23 cellular contexts compared by ENCODE assay signal in the genomic region with DNA sequence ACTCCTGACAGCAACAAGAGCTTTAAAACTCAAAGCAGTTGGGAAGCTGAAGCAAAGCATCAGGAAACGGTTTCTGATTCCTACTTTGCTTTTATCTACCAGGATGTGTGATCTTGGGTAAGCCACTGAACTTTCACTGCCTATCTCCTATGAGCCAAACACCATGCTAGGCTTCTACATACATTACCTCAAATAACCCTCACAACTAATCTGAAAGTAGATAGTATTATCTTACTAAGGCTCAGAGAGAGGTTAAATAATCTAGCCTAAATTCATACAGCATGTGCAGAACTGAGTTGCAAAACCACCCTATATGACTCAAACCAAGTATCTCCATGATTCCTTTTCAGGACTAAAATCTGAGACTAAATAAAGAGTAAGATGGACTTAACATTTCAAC.
A peak's percentile ranks its signal among the peaks of the same experiment; 100 is the strongest.
DNase-seq lines count a peak whose midpoint lies in the region; TF ChIP-seq lines count a peak whose summit lies in the region.
"Had no signal": no experiment of that assay in that cellular context is flagged by ENCODE, and none has a peak within 500 bp of the region (broad histone marks: within the 10 kb centered on the region; RNA-seq: fewer than 3 reads in every experiment).

No MANE protein-coding gene starts in this region.

- peaks cover 11% of the 10 kb centered on the region for H3K36me3 ChIP-seq in adipocyte (ENCODE audit: control insufficient read depth, insufficient read depth, low read length, severe bottlenecking)

- TF ChIP-seq CTCF in fibroblast of pulmonary artery (IDR thresholded peaks at IDR 0.05; ENCODE audit: low read length, missing control alignments), result no peak

- peaks cover 24% of the 10 kb centered on the region for H3K4me1 ChIP-seq in adipocyte (ENCODE audit: control insufficient read depth, insufficient read depth, low read length)
- H3K4me1 ChIP-seq: BLaER1 had no signal

- no peaks in the 10 kb centered on the region for H3K9me3 ChIP-seq in adipocyte (ENCODE audit: control insufficient read depth, low read length)
- H3K9me3 ChIP-seq: BLaER1, esophagus muscularis mucosa, mucosa of descending colon, SK-N-SH, transverse colon had no signal

- H3K9ac ChIP-seq in adipocyte (ENCODE audit: low read length), result no peak overlapping the region
- H3K9ac ChIP-seq: BLaER1, SK-N-SH had no signal

- H3K4me3 ChIP-seq in adipocyte (ENCODE audit: low read length) (no peak overlapping the region), fibroblast of pulmonary artery (replicated peaks; ENCODE audit: low read depth, low read length) (no peak overlapping the region)
- H3K4me3 ChIP-seq: BLaER1, esophagus muscularis mucosa, mucosa of descending colon, skin epidermis, transverse colon had no signal

- H3K27me3 ChIP-seq in adipocyte (replicated peaks; ENCODE audit: control insufficient read depth, insufficient read depth, low read length), result no peaks in the 10 kb centered on the region
- H3K27me3 ChIP-seq: BLaER1, esophagus muscularis mucosa, transverse colon had no signal

- DNase-seq in HuH-7 (ENCODE audit: low spot score) (peak; percentile 42), adipocyte (ENCODE audit: low read depth) (peak; percentile 57), fibroblast of pulmonary artery (ENCODE audit: low read depth) (peak; percentile 73), stromal cell of bone marrow (ENCODE audit: low read depth) (peak; percentile 17), NCI-H510A (lab: John Stamatoyannopoulos, UW) (no peak), AML-193 (lab: John Stamatoyannopoulos, UW) (no peak), glomerular visceral epithelial cell (ENCODE audit: extremely low spot score) (no peak)
- DNase-seq: activated CD4-positive, alpha-beta memory T cell treated with anti-CD3 and anti-CD28 coated beads, Interleukin-2, amount 10 ng/mL, durations not matched to agents 7 days and 5 days; activated CD4-positive, CD25-positive, alpha-beta regulatory T cell; activated naive CD4-positive, alpha-beta T cell; effector CD4-positive, alpha-beta T cell; EL; KG1; left ventricle myocardium superior; mucosa of descending colon; NCI-H187 treated with DMSO at 0.1 percent for 48 hours; SK-N-SH; stimulated activated CD4-positive, alpha-beta T cell treated with anti-CD3 and anti-CD28 coated beads, Interleukin-4, amount 100 ng/mL, for 24 hours; stimulated activated naive CD8-positive, alpha-beta T cell treated with anti-CD3 and anti-CD28 coated beads, Interleukin-15, amount 100 ng/mL, for 72 hours; transverse colon had no signal

Comparison
In these comparisons a context has a peak if more than half of its experiments do, and no peak if none do; other contexts are left out.
1. DNase-seq: peak in HuH-7 (single experiment), adipocyte (single experiment), fibroblast of pulmonary artery (single experiment) and stromal cell of bone marrow (single experiment); none in NCI-H510A (single experiment), AML-193 (0 of 2) and glomerular visceral epithelial cell (single experiment).